Comparison of ENCODE assay signal across 24 cellular contexts in the genomic region with DNA sequence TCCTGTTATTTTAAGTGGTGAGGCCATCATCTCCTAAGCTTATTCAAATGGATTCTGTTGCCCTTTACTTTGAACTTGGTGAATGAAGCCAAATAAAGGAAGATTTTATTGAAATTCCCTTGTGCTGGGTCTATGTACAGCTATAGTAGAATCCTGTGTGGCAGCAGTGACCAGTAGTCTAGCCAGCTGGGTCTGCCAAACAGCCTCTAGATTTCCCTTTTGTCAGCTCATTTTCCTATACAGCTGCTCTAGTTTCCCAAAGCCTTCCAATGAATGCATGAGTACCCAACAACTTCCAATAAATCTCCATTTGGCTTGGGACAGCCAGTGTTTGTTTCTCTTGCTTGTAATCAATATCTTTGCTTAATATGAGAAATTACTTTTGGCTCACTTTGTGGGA. TPM values are rescaled to one million over a fixed set of nuclear protein-coding genes. Genes with fewer than 3 reads are reported as not detected.
DNase-seq lines count a peak whose midpoint lies in the region; ATAC-seq and TF ChIP-seq lines count a peak whose summit lies in the region.
"Had no signal": no experiment of that assay in that cellular context is flagged by ENCODE, and none has a peak within 500 bp of the region (broad histone marks: within the 10 kb centered on the region; RNA-seq: fewer than 3 reads in every experiment).

No MANE protein-coding gene starts in this region.

- peak overlapping the region; percentile 70 for H3K27ac ChIP-seq in ACC112 (ENCODE audit: low read depth, low read length)
- no peak overlapping the region for H3K27ac ChIP-seq in right lobe of liver
- H3K27ac ChIP-seq: C4-2B, PC-9, SJCRH30 had no signal

- peaks cover 4% of the 10 kb centered on the region for H3K79me2 ChIP-seq in ACC112 (ENCODE audit: control insufficient read depth, insufficient read depth, low read length, unreplicated experiment)

- H3K9me3 ChIP-seq in right lobe of liver: no peaks in the 10 kb centered on the region
- H3K9me3 ChIP-seq: Caco-2, SJCRH30 had no signal

- H3K4me1 ChIP-seq in ACC112 (ENCODE audit: control insufficient read depth, insufficient read depth, low read length, unreplicated experiment) (peaks cover 49% of the 10 kb centered on the region), right lobe of liver (peaks cover 0 to 20% (median 0%) of the 10 kb centered on the region in 4 donors)
- H3K4me1 ChIP-seq: Caco-2, SJCRH30 had no signal

- TF ChIP-seq POLR2A in right lobe of liver (IDR thresholded peaks at IDR 0.05): no peak

- no peaks in the 10 kb centered on the region for H3K27me3 Mint-ChIP-seq in HFFc6 (ENCODE audit: insufficient read depth)
- H3K27me3 Mint-ChIP-seq: B cell, T-helper 17 cell had no signal

- peak overlapping the region; percentile 49; the same call in 1 of the 2 replicates for H3K27ac Mint-ChIP-seq in HFFc6
- H3K27ac Mint-ChIP-seq: B cell; CD8-positive, alpha-beta T cell; T-helper 17 cell had no signal

- intact Hi-C loops in right lobe of liver (cut with DNase I): no loop called here

- DNase-seq in HFFc6: no peak
- peak; percentile 34 for DNase-seq in fibroblast of mammary gland (ENCODE audit: low read depth)
- no peak for DNase-seq in right lobe of liver
- DNase-seq in NK-92 (lab: John Stamatoyannopoulos, UW; ENCODE audit: unreplicated experiment): no peak
- DNase-seq in mesenteric fat pad (ENCODE audit: low spot score): no peak
- DNase-seq: Caco-2; CD8-positive, alpha-beta T cell; DND-41; KG1; NCI-H1048; NCI-H1436; NCI-H187; NCI-H2081 treated with DMSO at 0.1 percent for 48 hours; NCI-H446; NK-92 treated with Interleukin-12 subunit alpha and Interleukin-12 subunit beta, amount 100 ng/mL, for 24 hours; PC-9; SJCRH30; T-helper 17 cell had no signal

- peak overlapping the region; percentile 17; the same call in 1 of the 2 replicates for H3K4me3 ChIP-seq in ACC112 (ENCODE audit: low read depth, low read length)
- H3K4me3 ChIP-seq in fibroblast of mammary gland (ENCODE audit: control insufficient read depth, low read depth, low read length): no peak overlapping the region
- H3K4me3 ChIP-seq in right lobe of liver: no peak overlapping the region
- H3K4me3 ChIP-seq: PC-9, SJCRH30 had no signal

- H3K27me3 ChIP-seq in ACC112 (ENCODE audit: insufficient read depth, low read length): no peaks in the 10 kb centered on the region
- H3K27me3 ChIP-seq in right lobe of liver: no peaks in the 10 kb centered on the region
- H3K27me3 ChIP-seq: SJCRH30 had no signal

- H3K9me3 Mint-ChIP-seq in HFFc6: no peaks in the 10 kb centered on the region

- peaks cover 5% of the 10 kb centered on the region; the same call in 1 of the 2 replicates for H3K36me3 Mint-ChIP-seq in HFFc6 (ENCODE audit: low read depth)
- H3K36me3 Mint-ChIP-seq: CD8-positive, alpha-beta T cell had no signal

- no peak overlapping the region for H3K4me3 Mint-ChIP-seq in HFFc6
- H3K4me3 Mint-ChIP-seq: B cell; CD8-positive, alpha-beta T cell; T-helper 17 cell had no signal

- TF ChIP-seq CTCF in HFFc6 (IDR thresholded peaks at IDR 0.05) (no peak), fibroblast of mammary gland (conservative IDR thresholded peaks at IDR 0.05; ENCODE audit: control insufficient read depth, insufficient read depth, low read depth, low read length) (no peak), right lobe of liver (IDR thresholded peaks at IDR 0.05) (no peak)

- H3K4me1 Mint-ChIP-seq in HFFc6 (ENCODE audit: low read depth): peaks cover 58% of the 10 kb centered on the region
- H3K4me1 Mint-ChIP-seq: B cell, T-helper 17 cell had no signal

- H3K36me3 ChIP-seq in ACC112 (ENCODE audit: insufficient read depth, low read length) (no peaks in the 10 kb centered on the region), right lobe of liver (no peaks in the 10 kb centered on the region)
- H3K36me3 ChIP-seq: SJCRH30 had no signal

- no peak overlapping the region for H2AFZ ChIP-seq in ACC112 (ENCODE audit: low read length, unreplicated experiment)
- H2AFZ ChIP-seq: PC-9 had no signal

- peak; percentile 36 to 58 (median 46) for ATAC-seq in right lobe of liver
- ATAC-seq in GM18511 (IDR thresholded peaks at IDR 0.05; ENCODE audit: unreplicated experiment): no peak
- ATAC-seq: CD8-positive, alpha-beta T cell; Right ventricle myocardium inferior; SK-N-SH treated with all-trans-retinoic acid at 6 μM for 48 hours; T-helper 17 cell had no signal

RNA-seq across cellular contexts. Expression of gene SCN9A, which starts 43.7 kb away (rescaled TPM):
- 10 to 100 TPM; 41.1 to 66.1 (median 55.8) TPM for total RNA-seq in HFFc6 (2021; fragmentation: NEBNext Ultra II Directional; extraction: Animal tissue kit (Norgen Biotek cat#: 25700))
- total RNA-seq in right lobe of liver (10 to 100 TPM in 1 of 6 experiments, 1 to 10 TPM in 5; 2.1 to 10.2 (median 5.1) TPM), mesenteric fat pad (5.7 TPM)
- total RNA-seq: B cell; CD8-positive, alpha-beta T cell had no signal
